9 cellular contexts compared by ENCODE assay signal in the genomic region with DNA sequence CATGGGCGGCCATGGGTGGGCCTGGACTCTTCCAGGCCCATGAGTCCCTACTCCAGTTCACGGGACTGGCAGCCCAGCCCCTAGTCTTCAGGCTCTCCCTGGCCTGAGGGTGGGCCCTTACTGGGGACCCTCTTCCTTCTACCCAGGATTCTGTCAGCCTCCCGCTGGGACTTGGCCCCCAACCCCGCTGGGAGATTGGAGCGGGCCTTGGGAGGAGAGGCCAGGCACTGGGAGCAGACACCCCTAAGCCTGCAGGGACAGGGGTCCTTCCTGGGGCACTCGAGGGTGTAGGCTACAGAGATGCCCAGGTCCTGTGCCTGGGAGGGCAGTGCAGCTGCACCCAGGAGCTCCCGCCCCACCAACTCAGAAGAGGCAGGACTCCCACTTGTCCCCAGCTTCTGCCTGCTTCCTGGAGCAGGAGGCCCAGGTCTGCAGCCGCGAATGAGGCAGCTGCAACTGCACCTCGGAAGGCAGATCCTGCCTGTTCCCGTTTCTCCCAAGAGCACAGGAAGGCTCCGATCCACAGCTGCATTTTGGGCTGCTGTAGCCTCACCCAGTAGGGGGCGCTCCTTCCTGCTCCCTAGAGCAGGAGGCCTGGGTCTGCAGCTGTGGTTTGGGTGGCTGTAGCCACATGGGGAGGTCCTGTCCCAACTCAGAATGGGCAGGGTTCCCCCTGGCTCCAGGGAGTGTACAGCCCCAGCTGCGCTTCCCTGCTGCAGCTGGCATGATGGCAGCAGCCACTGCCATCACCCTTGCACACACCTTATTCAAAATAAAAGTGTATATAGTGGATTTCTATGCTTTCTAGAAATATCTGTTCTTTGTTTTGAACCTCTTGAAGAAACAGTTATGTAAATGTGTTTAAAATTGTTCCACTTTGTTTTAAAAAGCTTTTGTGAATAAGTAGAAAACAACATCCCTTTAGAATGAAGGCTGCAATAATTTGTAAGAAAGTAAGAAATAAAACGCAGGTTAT. TPM values are rescaled to one million over a fixed set of nuclear protein-coding genes. Genes with fewer than 3 reads are reported as not detected.
DNase-seq lines count a peak whose midpoint lies in the region; ATAC-seq and TF ChIP-seq lines count a peak whose summit lies in the region.
"Had no signal": no experiment of that assay in that cellular context is flagged by ENCODE, and none has a peak within 500 bp of the region (broad histone marks: within the 10 kb centered on the region; RNA-seq: fewer than 3 reads in every experiment).

No MANE protein-coding gene starts in this region.

- H3K4me3 Mint-ChIP-seq in activated CD8-positive, alpha-beta memory T cell treated with anti-CD3 and anti-CD28 coated beads, Interleukin-2, amount 10 ng/mL, durations not matched to agents 7 days and 5 days: no peak overlapping the region

- no peak for ATAC-seq in activated CD8-positive, alpha-beta memory T cell treated with anti-CD3 and anti-CD28 coated beads, Interleukin-2, amount 10 ng/mL, durations not matched to agents 7 days and 5 days
- no peak for ATAC-seq in GM19452 (IDR thresholded peaks at IDR 0.05; ENCODE audit: unreplicated experiment)
- no peak for ATAC-seq in GM21529 (IDR thresholded peaks at IDR 0.05; ENCODE audit: unreplicated experiment)
- no peak for ATAC-seq in HG02973 (IDR thresholded peaks at IDR 0.05; ENCODE audit: unreplicated experiment)

- peaks cover 5% of the 10 kb centered on the region for H3K4me1 Mint-ChIP-seq in activated CD8-positive, alpha-beta memory T cell treated with anti-CD3 and anti-CD28 coated beads, Interleukin-2, amount 10 ng/mL, durations not matched to agents 7 days and 5 days

- H3K4me3 ChIP-seq in LNCaP clone FGC (ENCODE audit: low read depth, low read length) (no peak overlapping the region), fibroblast of villous mesenchyme (ENCODE audit: low read depth, low read length) (no peak overlapping the region)

- CTCF ChIA-PET in activated CD8-positive, alpha-beta memory T cell treated with anti-CD3 and anti-CD28 coated beads, Interleukin-2, amount 10 ng/mL, durations not matched to agents 7 days and 5 days (lab: Charles Lee): interaction anchor here (0.6 to 2.5 kb wide), 21 partner anchors 9 to 225 kb away, joined by 3 to 32 read pairs (median 4); no protein-coding TSS in a partner anchor

- TF ChIP-seq CTCF in LNCaP clone FGC (IDR thresholded peaks at IDR 0.05; ENCODE audit: control insufficient read depth, extremely low read depth, insufficient read depth): peak; percentile 78
- TF ChIP-seq CTCF in fibroblast of villous mesenchyme (IDR thresholded peaks at IDR 0.05; ENCODE audit: insufficient read depth, low read depth, low read length): peak; percentile 57

- H3K9me3 Mint-ChIP-seq in activated CD8-positive, alpha-beta memory T cell treated with anti-CD3 and anti-CD28 coated beads, Interleukin-2, amount 10 ng/mL, durations not matched to agents 7 days and 5 days (ENCODE audit: low read depth): no peaks in the 10 kb centered on the region

- peaks cover 32% of the 10 kb centered on the region for H3K27me3 Mint-ChIP-seq in activated CD8-positive, alpha-beta memory T cell treated with anti-CD3 and anti-CD28 coated beads, Interleukin-2, amount 10 ng/mL, durations not matched to agents 7 days and 5 days

- no peaks in the 10 kb centered on the region for H3K36me3 Mint-ChIP-seq in activated CD8-positive, alpha-beta memory T cell treated with anti-CD3 and anti-CD28 coated beads, Interleukin-2, amount 10 ng/mL, durations not matched to agents 7 days and 5 days

- no peak overlapping the region for H3K27ac Mint-ChIP-seq in activated CD8-positive, alpha-beta memory T cell treated with anti-CD3 and anti-CD28 coated beads, Interleukin-2, amount 10 ng/mL, durations not matched to agents 7 days and 5 days

- DNase-seq in D341Med (ENCODE audit: low spot score) (peak; percentile 39), LNCaP clone FGC (ENCODE audit: low read depth) (no peak), fibroblast of villous mesenchyme (ENCODE audit: low read depth) (no peak)
- peak; percentile 51 for DNase-seq in activated CD8-positive, alpha-beta memory T cell treated with anti-CD3 and anti-CD28 coated beads, Interleukin-2, amount 10 ng/mL, durations not matched to agents 7 days and 5 days
- peak; percentile 20 to 48 for DNase-seq in stimulated activated CD4-positive, alpha-beta T cell treated with anti-CD3 and anti-CD28 coated beads, Interleukin-12 subunit alpha, Interleukin-12 subunit beta, amount 100 ng/mL, for 24 hours (ENCODE audit: low read depth in 2 of 2)

RNA-seq across cellular contexts. Expression of gene TEX26, which starts 46.8 kb away (rescaled TPM):
- total RNA-seq in activated CD8-positive, alpha-beta memory T cell treated with anti-CD3 and anti-CD28 coated beads, Interleukin-2, amount 10 ng/mL, durations not matched to agents 7 days and 5 days: not detected
- total RNA-seq in fibroblast of villous mesenchyme: under 0.01 TPM in 1 of 2 replicates, not detected in the other
- total RNA-seq: HT1080 had no signal

Comparison
In these comparisons a context has a peak if more than half of its experiments do, and no peak if none do; other contexts are left out.
1. DNase-seq: peak in D341Med (single experiment), activated CD8-positive, alpha-beta memory T cell treated with anti-CD3 and anti-CD28 coated beads, Interleukin-2, amount 10 ng/mL, durations not matched to agents 7 days and 5 days (single experiment) and stimulated activated CD4-positive, alpha-beta T cell treated with anti-CD3 and anti-CD28 coated beads, Interleukin-12 subunit alpha, Interleukin-12 subunit beta, amount 100 ng/mL, for 24 hours (2 of 2); none in LNCaP clone FGC (single experiment) and fibroblast of villous mesenchyme (single experiment).